8 cellular contexts compared by ENCODE assay signal in the genomic region with DNA sequence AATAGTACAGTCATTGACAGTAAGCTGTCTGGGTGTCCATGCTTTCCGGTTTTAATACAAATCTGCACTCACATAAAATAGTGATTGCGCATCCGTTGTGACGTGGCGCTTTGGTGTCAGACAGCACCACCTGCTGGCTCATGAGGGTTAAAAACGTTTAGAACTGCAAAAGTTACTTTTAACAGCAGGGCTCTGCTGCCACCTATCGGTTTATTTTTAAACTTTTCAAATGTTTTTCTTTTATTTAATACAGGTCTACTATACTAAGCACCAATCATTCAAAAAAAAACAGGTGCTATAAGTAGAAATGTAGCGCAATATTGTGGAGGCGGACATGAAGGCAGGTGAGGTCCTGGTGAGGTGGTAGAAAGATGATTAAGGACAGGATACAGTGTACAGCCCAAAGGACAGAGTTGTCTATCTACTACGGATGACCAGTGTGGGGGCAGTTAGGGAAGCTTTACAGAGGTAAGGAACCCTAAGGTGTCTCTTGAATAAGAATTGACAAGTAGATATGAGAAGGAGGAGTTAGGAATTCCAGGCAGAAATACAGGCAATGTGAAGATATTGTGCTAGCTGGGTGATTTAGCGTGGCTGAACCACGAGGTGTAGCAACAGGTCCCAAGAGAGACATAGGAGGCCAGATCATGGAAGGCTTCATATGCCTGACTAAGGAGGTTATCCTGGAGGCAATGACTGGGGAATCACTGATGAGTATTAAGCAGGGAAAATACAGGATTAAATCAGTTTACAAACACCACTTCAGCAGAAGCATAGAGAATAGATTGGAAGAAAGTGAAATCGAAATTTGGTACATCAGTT.
DNase-seq lines count a peak whose midpoint lies in the region; ATAC-seq and TF ChIP-seq lines count a peak whose summit lies in the region.

No MANE protein-coding gene starts in this region.

- no peak overlapping the region for H3K4me3 ChIP-seq in CD8-positive, alpha-beta T cell (ENCODE audit: low read depth, low read length)
- H3K4me3 ChIP-seq in NT2/D1 (ENCODE audit: insufficient read length, low read depth) = no peak overlapping the region

- H3K27ac Mint-ChIP-seq in CD8-positive, alpha-beta T cell = no peak overlapping the region

- no peaks in the 10 kb centered on the region for H3K27me3 Mint-ChIP-seq in CD8-positive, alpha-beta T cell (ENCODE audit: low read depth)

- H3K36me3 ChIP-seq in CD8-positive, alpha-beta T cell (ENCODE audit: insufficient read depth, low read length) = no peaks in the 10 kb centered on the region
- no peaks in the 10 kb centered on the region for H3K36me3 ChIP-seq in NT2/D1 (ENCODE audit: insufficient read depth, insufficient read length, low read length)

- no peaks in the 10 kb centered on the region for H3K9me3 Mint-ChIP-seq in CD8-positive, alpha-beta T cell

- H3K27me3 ChIP-seq in CD8-positive, alpha-beta T cell (ENCODE audit: insufficient read depth, low read length) = no peaks in the 10 kb centered on the region
- peaks cover 2% of the 10 kb centered on the region for H3K27me3 ChIP-seq in NT2/D1 (ENCODE audit: insufficient read depth, insufficient read length)

- intact Hi-C loops in CD8-positive, alpha-beta T cell (cut with DNase I, micrococcal nuclease) = loop anchor here (1.0 to 10.0 kb wide), 10 partner anchors 13 to 1672 kb away; partner anchors contain the start of gene SMIM10L1 (in 1 of the 2)

- no peak overlapping the region for H3K4me3 Mint-ChIP-seq in CD8-positive, alpha-beta T cell

- POLR2A ChIA-PET in CD8-positive, alpha-beta T cell (lab: Charles Lee) = interaction anchor here (1.2 kb wide), 1 partner anchor 59 kb away, joined by 3 read pairs; no protein-coding TSS in a partner anchor

- no peak overlapping the region for H3K9ac ChIP-seq in NT2/D1 (ENCODE audit: insufficient read length, low read depth)

- TF ChIP-seq CTCF in CD8-positive, alpha-beta T cell (IDR thresholded peaks at IDR 0.05) = peak; percentile 100

- H3K4me1 Mint-ChIP-seq in CD8-positive, alpha-beta T cell (ENCODE audit: low read depth) = peaks cover 8% of the 10 kb centered on the region

- H3K36me3 Mint-ChIP-seq in CD8-positive, alpha-beta T cell = no peaks in the 10 kb centered on the region

- CTCF ChIA-PET in CD8-positive, alpha-beta T cell (lab: Charles Lee) = interaction anchor here (0.6 to 6.6 kb wide), 27 partner anchors 9 to 1334 kb away, joined by 3 to 94 read pairs (median 4); no protein-coding TSS in a partner anchor

- no peak overlapping the region for H3K27ac ChIP-seq in CD8-positive, alpha-beta T cell (ENCODE audit: low read depth, low read length)

- ATAC-seq in CD8-positive, alpha-beta T cell = peak; percentile 99
- peak; percentile 87 for ATAC-seq in GM19463 (IDR thresholded peaks at IDR 0.05; ENCODE audit: unreplicated experiment)

- H3K4me1 ChIP-seq in CD8-positive, alpha-beta T cell (ENCODE audit: insufficient read depth, low read length) = no peaks in the 10 kb centered on the region
- H3K4me1 ChIP-seq in NT2/D1 (ENCODE audit: insufficient read depth, insufficient read length) = no peaks in the 10 kb centered on the region

- peak; percentile 55 to 81 (median 77) for DNase-seq in CD8-positive, alpha-beta T cell
- DNase-seq in HUDEP-2 (lab: John Stamatoyannopoulos, UW; ENCODE audit: unreplicated experiment in 76 of 76) = peak in 66 of 76 experiments; percentile 3 to 80 (median 50)
- peak; percentile 96 for DNase-seq in NT2/D1 (ENCODE audit: low read depth, low spot score)
- DNase-seq in activated CD8-positive, alpha-beta memory T cell treated with anti-CD3 and anti-CD28 coated beads, Interleukin-2, amount 50 U/mL, for 1 hour (ENCODE audit: extremely low read depth) = peak; percentile 59
- DNase-seq in epidermal melanocyte (ENCODE audit: insufficient read length, low spot score) = peak; percentile 69
- peak; percentile 89 for DNase-seq in myocyte (ENCODE audit: low read depth)
- peak; percentile 47 to 55 for DNase-seq in stimulated activated CD8-positive, alpha-beta memory T cell treated with anti-CD3 and anti-CD28 coated beads, Interleukin-7, amount 100 ng/mL, for 1 hour (ENCODE audit: low read depth in 2 of 2)

- no peaks in the 10 kb centered on the region for H3K9me3 ChIP-seq in CD8-positive, alpha-beta T cell (ENCODE audit: low read length)
- no peaks in the 10 kb centered on the region for H3K9me3 ChIP-seq in NT2/D1 (ENCODE audit: insufficient read depth, low read length)
